8 cellular contexts compared by ENCODE assay signal in genomic region chr11:9002920-9003572, GRCh38. TPM values are rescaled to one million over a fixed set of nuclear protein-coding genes. Genes with fewer than 3 reads are reported as not detected.
DNase-seq lines count a peak whose midpoint lies in the region; ATAC-seq and TF ChIP-seq lines count a peak whose summit lies in the region.

No MANE protein-coding gene starts in this region.

- H3K9me3 ChIP-seq in CD4-positive, CD25-positive, alpha-beta regulatory T cell (ENCODE audit: control insufficient read depth in 2 of 2, low read length in 2 of 2) = no peaks in the 10 kb centered on the region
- H3K9me3 ChIP-seq in IMR-90 (ENCODE audit: control insufficient read depth, insufficient read depth, low read length) (no peaks in the 10 kb centered on the region), breast epithelium (no peaks in the 10 kb centered on the region)

- H3K27me3 ChIP-seq in CD4-positive, CD25-positive, alpha-beta regulatory T cell (ENCODE audit: control insufficient read depth, insufficient read depth, low read length) = peaks cover 54% of the 10 kb centered on the region
- H3K27me3 ChIP-seq in IMR-90 (ENCODE audit: control insufficient read depth, insufficient read depth, low read length) (peaks cover 38% of the 10 kb centered on the region), breast epithelium (peaks cover 0 to 13% of the 10 kb centered on the region in 2 donors)

- dilution Hi-C loops in IMR-90 (cut with HindIII; ENCODE audit: low sequenced_read_pairs, unreplicated experiment) = no loop called here

- H3K9ac ChIP-seq in IMR-90 (ENCODE audit: low read depth, low read length) = peak overlapping the region; percentile 67

- no peak for ATAC-seq in CD4-positive, CD25-positive, alpha-beta regulatory T cell (ENCODE audit: low read depth in 2 of 2)
- ATAC-seq in IMR-90 (ENCODE audit: low read depth) (no peak), naive B cell (ENCODE audit: low read depth in 2 of 2) (no peak), GM19351 (IDR thresholded peaks at IDR 0.05; ENCODE audit: unreplicated experiment) (no peak)

- intact Hi-C loops in IMR-90 (cut with micrococcal nuclease) = no loop called here
- intact Hi-C loops in breast epithelium (cut with DNase I; ENCODE audit: low total_unique reads) = loop anchor here (10.0 kb wide), 1 partner anchor 1248 kb away; no protein-coding TSS in a partner anchor

- TF ChIP-seq POLR2A in IMR-90 (IDR thresholded peaks at IDR 0.05; ENCODE audit: low read depth, low read length) = no peak
- no peak for TF ChIP-seq POLR2A in breast epithelium (IDR thresholded peaks at IDR 0.05)

- H2BK5ac ChIP-seq in IMR-90 (ENCODE audit: low read depth, low read length, poor library complexity, severe bottlenecking) = peak overlapping the region; percentile 2

- H4K91ac ChIP-seq in IMR-90 (ENCODE audit: insufficient read depth, low read depth, low read length) = 0 out of 2 replicates have a peak overlapping the region, but pooled peaks have one; percentile 24

- peak overlapping the region; percentile 51 for H3K4ac ChIP-seq in IMR-90 (ENCODE audit: low read depth, low read length)

- peak overlapping the region; percentile 1 for H2AK9ac ChIP-seq in IMR-90 (replicated peaks; ENCODE audit: low read depth, low read length, poor library complexity)

- WGBS in IMR-90 (ENCODE audit: extremely low coverage in 2 of 2, insufficient read length in 1 of 2), 2 experiments = 13% methylated on average over 1 of the region's 8 CpGs; no CpG with 5 or more reads in 1 of the 2 experiments

- peak overlapping the region; percentile 18 to 37; a peak in 2 of 4 replicates for H4K8ac ChIP-seq in IMR-90 (ENCODE audit: low read depth in 2 of 2, low read length in 2 of 2)

- peak overlapping the region; percentile 45; the same call in 1 of the 2 replicates for H3K56ac ChIP-seq in IMR-90 (ENCODE audit: extremely low read depth, insufficient read depth, low read length)

- H2BK15ac ChIP-seq in IMR-90 (ENCODE audit: low read depth, low read length) = no peak overlapping the region

- peak overlapping the region; percentile 61; the same call in 1 of the 2 replicates for H4K5ac ChIP-seq in IMR-90 (ENCODE audit: low read depth, low read length)

- peaks cover 81% of the 10 kb centered on the region for H3K27me3 Mint-ChIP-seq in CD4-positive, CD25-positive, alpha-beta regulatory T cell
- H3K27me3 Mint-ChIP-seq in naive B cell = peaks cover 39 to 69% (median 61%) of the 10 kb centered on the region in 3 donors

- peak overlapping the region; percentile 85 for H3K4me2 ChIP-seq in IMR-90 (ENCODE audit: low read depth, low read length)

- peak overlapping the region; percentile 10; the same call in 1 of the 2 replicates for H2BK20ac ChIP-seq in IMR-90 (ENCODE audit: low read depth, low read length)

- peaks cover 0 to 22% (median 7%) of the 10 kb centered on the region in 4 donors for H3K4me1 Mint-ChIP-seq in CD4-positive, CD25-positive, alpha-beta regulatory T cell
- peaks cover 8 to 16% (median 12%) of the 10 kb centered on the region in 3 donors for H3K4me1 Mint-ChIP-seq in naive B cell

- H3K14ac ChIP-seq in IMR-90 (replicated peaks; ENCODE audit: low read depth, low read length) = peak overlapping the region; percentile 78

- H3K36me3 Mint-ChIP-seq in CD4-positive, CD25-positive, alpha-beta regulatory T cell = no peaks in the 10 kb centered on the region
- peaks cover 0 to 8% of the 10 kb centered on the region in 2 donors for H3K36me3 Mint-ChIP-seq in naive B cell

- H3K27ac Mint-ChIP-seq in CD4-positive, CD25-positive, alpha-beta regulatory T cell = peak overlapping the region in 2 of 3 donors; percentile 75 to 76
- H3K27ac Mint-ChIP-seq in naive B cell = peak overlapping the region in 3 of 6 donors; percentile 39 to 89 (median 54)

- H3K23ac ChIP-seq in IMR-90 (ENCODE audit: low read depth, low read length) = peak overlapping the region; percentile 48

- TF ChIP-seq CTCF in IMR-90 (conservative IDR thresholded peaks at IDR 0.05; ENCODE audit: low read depth, low read length) (no peak), breast epithelium (IDR thresholded peaks at IDR 0.05) (no peak)

- TF ChIP-seq RAD21 in IMR-90 (IDR thresholded peaks at IDR 0.05; ENCODE audit: low read length) = no peak

- no peak overlapping the region for H3K27ac ChIP-seq in CD4-positive, CD25-positive, alpha-beta regulatory T cell (ENCODE audit: insufficient read depth, low read length, poor library complexity, severe bottlenecking)
- H3K27ac ChIP-seq in IMR-90 (ENCODE audit: insufficient read depth, low read length) = peak overlapping the region; percentile 1; the same call in 1 of the 2 replicates
- no peak overlapping the region for H3K27ac ChIP-seq in breast epithelium

- peak overlapping the region; percentile 52 to 87 (median 74) for H3K4me3 Mint-ChIP-seq in CD4-positive, CD25-positive, alpha-beta regulatory T cell
- peak overlapping the region; percentile 80 to 93 (median 85) for H3K4me3 Mint-ChIP-seq in naive B cell

- H4K20me1 ChIP-seq in IMR-90 (ENCODE audit: insufficient read depth, low read length) = no peaks in the 10 kb centered on the region

- peaks cover 0 to 5% (median 0%) of the 10 kb centered on the region in 7 donors for H3K9me3 Mint-ChIP-seq in CD4-positive, CD25-positive, alpha-beta regulatory T cell
- H3K9me3 Mint-ChIP-seq in naive B cell = peaks cover 0 to 4% (median 0%) of the 10 kb centered on the region in 7 donors

- peaks cover 7 to 25% of the 10 kb centered on the region in 2 experiments; a peak in 3 of 4 replicates for H3K79me1 ChIP-seq in IMR-90 (ENCODE audit: low read depth in 1 of 2, low read length in 2 of 2)

- H3K9me1 ChIP-seq in IMR-90 (ENCODE audit: insufficient read depth, low read length) = no peaks in the 10 kb centered on the region; the same call in 1 of the 2 replicates

- CTCF ChIA-PET in IMR-90 (lab: Yijun Ruan, JAX) = interaction anchor here (1.0 kb wide), 1 partner anchor 13 kb away, joined by 5 read pairs; no protein-coding TSS in a partner anchor

- H2BK120ac ChIP-seq in IMR-90 (ENCODE audit: low read depth, low read length) = peak overlapping the region; percentile 52; the same call in 1 of the 2 replicates

- DNase-seq in CD4-positive, CD25-positive, alpha-beta regulatory T cell = no peak
- DNase-seq in IMR-90 (no peak), breast epithelium (ENCODE audit: low spot score in 2 of 2) (no peak), naive B cell (peak; percentile 3), DMS114 treated with DMSO at 0.1 percent for 48 hours (lab: John Stamatoyannopoulos, UW; ENCODE audit: unreplicated experiment) (no peak), NCI-H2107 treated with DMSO at 0.1 percent for 48 hours (lab: John Stamatoyannopoulos, UW; ENCODE audit: unreplicated experiment) (no peak), HuH-7.5 (ENCODE audit: low spot score) (no peak)

- POLR2A ChIA-PET in IMR-90 (lab: Charles Lee; ENCODE audit: unreplicated experiment) = no interaction called here

- in situ Hi-C loops in IMR-90 (cut with MboI; ENCODE audit: low sequenced_read_pairs) = loop anchor here (25.0 kb wide), 1 partner anchor 509 kb away; no protein-coding TSS in a partner anchor

- H3K18ac ChIP-seq in IMR-90 (ENCODE audit: low read depth, low read length) = peak overlapping the region; percentile 49

- H3K4me3 ChIP-seq in CD4-positive, CD25-positive, alpha-beta regulatory T cell (ENCODE audit: low read depth, low read length) = peak overlapping the region; percentile 73
- H3K4me3 ChIP-seq in IMR-90 (ENCODE audit: insufficient read depth, low read depth, low read length) (peak overlapping the region; percentile 65), breast epithelium (peak overlapping the region; percentile 39 to 72 (median 56))

- peak overlapping the region; percentile 73 for H2AFZ ChIP-seq in IMR-90 (replicated peaks; ENCODE audit: low read length, poor library complexity)

- H3K36me3 ChIP-seq in CD4-positive, CD25-positive, alpha-beta regulatory T cell (ENCODE audit: control insufficient read depth, insufficient read depth, low read length) = no peaks in the 10 kb centered on the region
- H3K36me3 ChIP-seq in IMR-90 (ENCODE audit: control insufficient read depth, insufficient read depth, low read length) = no peaks in the 10 kb centered on the region
- no peaks in the 10 kb centered on the region for H3K36me3 ChIP-seq in breast epithelium

- BruUV-seq in IMR-90 (replicated peaks; lab: Mats Ljungman, UMichigan) = TSS peak; percentile 67

- peak overlapping the region; percentile 21; the same call in 1 of the 2 replicates for H2AK5ac ChIP-seq in IMR-90 (ENCODE audit: low read depth, low read length)

- peaks cover 20% of the 10 kb centered on the region for H3K4me1 ChIP-seq in CD4-positive, CD25-positive, alpha-beta regulatory T cell (ENCODE audit: control insufficient read depth, insufficient read depth, low read length, poor library complexity, severe bottlenecking)
- H3K4me1 ChIP-seq in IMR-90 (ENCODE audit: control insufficient read depth, insufficient read depth, low read length) = peaks cover 7% of the 10 kb centered on the region; the same call in 1 of the 2 replicates
- no peaks in the 10 kb centered on the region for H3K4me1 ChIP-seq in breast epithelium

TF ChIP-seq in IMR-90, 13 proteins besides CTCF, POLR2A, EP300 and RAD21 (continues in another document):
- TF ChIP-seq BHLHE40 (IDR thresholded peaks at IDR 0.05; ENCODE audit: low read depth, low read length) = no peak
- TF ChIP-seq RFX5 (IDR thresholded peaks at IDR 0.05; ENCODE audit: low read depth, low read length) = no peak
- no peak for TF ChIP-seq NFE2L2 (IDR thresholded peaks at IDR 0.05; ENCODE audit: low read depth, low read length)
- no peak for TF ChIP-seq RCOR1 (IDR thresholded peaks at IDR 0.05; ENCODE audit: insufficient replicate concordance, low read length)
- no peak for TF ChIP-seq FOS (IDR thresholded peaks at IDR 0.05; ENCODE audit: low read depth, low read length)
- no peak for TF ChIP-seq SMC3 (IDR thresholded peaks at IDR 0.05; ENCODE audit: low read depth, low read length)

RNA-seq across cellular contexts. Expression of gene NRIP3, which starts 0.8 kb away (rescaled TPM):
- total RNA-seq in CD4-positive, CD25-positive, alpha-beta regulatory T cell = 3.4 TPM
- under 1 TPM in 3 of 4 donors, not detected in 1; 0.38 to 0.87 (median 0.39) TPM for polyA plus RNA-seq in CD4-positive, CD25-positive, alpha-beta regulatory T cell
- total RNA-seq in IMR-90 (2012; rRNA removed) (43.6 and 46.4 TPM in 2 replicates), breast epithelium (10 to 100 TPM in 1 of 3 donors, 1 to 10 TPM in 1, under 1 TPM in 1; 0.96 to 14.5 (median 3.6) TPM)
- polyA plus RNA-seq in IMR-90 (2012; rRNA removed) (9.8 and 11.5 TPM in 2 replicates), naive B cell (ENCODE audit: low read depth in 6 of 6) (under 1 TPM in 3 of 6 donors, not detected in 3; 0.20 to 0.54 (median 0.40) TPM)
- polyA plus RNA-seq in IMR-90 (2012; cell fraction: cytosol; rRNA removed) = 4.5 and 5.7 TPM in 2 replicates
- 5.0 and 13.6 TPM in 2 replicates for polyA plus RNA-seq in IMR-90 (2012; cell fraction: nucleus; rRNA removed; ENCODE audit: low replicate concordance)

RNA-seq across cellular contexts. Expression of gene TMEM9B, which starts 38.8 kb away (rescaled TPM):
- total RNA-seq in CD4-positive, CD25-positive, alpha-beta regulatory T cell = 38.7 TPM
- 100 to 1,000 TPM; 105 to 147 (median 120) TPM for polyA plus RNA-seq in CD4-positive, CD25-positive, alpha-beta regulatory T cell
- total RNA-seq in IMR-90 (2012; rRNA removed) (25.6 and 40.0 TPM in 2 replicates), breast epithelium (10 to 100 TPM; 37.1 to 68.8 (median 47.5) TPM)
- polyA plus RNA-seq in IMR-90 (2012; rRNA removed) (20.3 and 24.6 TPM in 2 replicates), naive B cell (ENCODE audit: low read depth in 6 of 6) (100 to 1,000 TPM; 110 to 188 (median 127) TPM)
- 9.2 and 10.0 TPM in 2 replicates for polyA plus RNA-seq in IMR-90 (2012; cell fraction: cytosol; rRNA removed)
- 2.2 and 8.8 TPM in 2 replicates for polyA plus RNA-seq in IMR-90 (2012; cell fraction: nucleus; rRNA removed; ENCODE audit: low replicate concordance)
